ENCODE assay signal across 22 cellular contexts in genomic region chr11:111115890-111116289, GRCh38.
"Had no signal": no experiment of that assay in that cellular context is flagged by ENCODE, and none has a peak within 500 bp of the region (broad histone marks: within the 10 kb centered on the region; RNA-seq: fewer than 3 reads in every experiment).

No MANE protein-coding gene starts in this region.

- ATAC-seq: activated CD4-positive, CD25-positive, alpha-beta regulatory T cell treated with anti-CD3 and anti-CD28 coated beads, Interleukin-2, amount 50 U/mL, for 24 hours; activated CD8-positive, alpha-beta T cell treated with anti-CD3 and anti-CD28 coated beads, Interleukin-2, amount 10 ng/mL, durations not matched to agents 7 days and 5 days; naive thymus-derived CD8-positive, alpha-beta T cell; right lobe of liver had no signal

- H3K27me3 ChIP-seq: brain microvascular endothelial cell, neural progenitor cell, right lobe of liver, transverse colon, uterus had no signal

- H3K4me1 ChIP-seq: left ventricle myocardium inferior, neural progenitor cell, right lobe of liver, transverse colon, uterus had no signal

- DNase-seq: activated CD4-positive, alpha-beta T cell treated with anti-CD3 and anti-CD28 coated beads, Interleukin-2, amount 50 U/mL, for 1 hour; activated CD8-positive, alpha-beta T cell treated with anti-CD3 and anti-CD28 coated beads, Interleukin-2, amount 10 ng/mL, durations not matched to agents 7 days and 5 days; activated gamma-delta T cell treated with Interleukin-2 at 50 U/mL for 16 hours; anterior cingulate cortex; brain microvascular endothelial cell; caudate nucleus; dermis blood vessel endothelial cell; effector memory CD4-positive, alpha-beta T cell; foreskin melanocyte; immature natural killer cell; left ventricle myocardium inferior; naive thymus-derived CD8-positive, alpha-beta T cell; posterior cingulate gyrus; right lobe of liver; small intestine; stimulated activated CD4-positive, alpha-beta T cell treated with anti-CD3 and anti-CD28 coated beads, Interleukin-2, amount 100 ng/mL, for 24 hours; stimulated activated naive B cell treated with anti-CD40 and anti-IgM and Interleukin-4, amounts not matched to agents 10 μg/mL and 1 μg/mL and 100 μg/mL, for 72 hours; transverse colon; uterus had no signal

- H3K9me3 ChIP-seq: left ventricle myocardium inferior, right lobe of liver, transverse colon, uterus had no signal

- H3K4me2 ChIP-seq: neural progenitor cell had no signal

- H3K4me3 ChIP-seq: left ventricle myocardium inferior, neural progenitor cell, right lobe of liver, transverse colon, uterus had no signal

- H3K36me3 ChIP-seq: brain microvascular endothelial cell, left ventricle myocardium inferior, neural progenitor cell, right lobe of liver, transverse colon, uterus had no signal

- FAIRE-seq: small intestine had no signal

- H3K27ac ChIP-seq: brain microvascular endothelial cell, left ventricle myocardium inferior, neural progenitor cell, right lobe of liver, transverse colon, uterus, VCaP had no signal

- H2AFZ ChIP-seq: neural progenitor cell had no signal

- H3K9ac ChIP-seq: neural progenitor cell had no signal
